20 cellular contexts compared by ENCODE assay signal in the genomic region with DNA sequence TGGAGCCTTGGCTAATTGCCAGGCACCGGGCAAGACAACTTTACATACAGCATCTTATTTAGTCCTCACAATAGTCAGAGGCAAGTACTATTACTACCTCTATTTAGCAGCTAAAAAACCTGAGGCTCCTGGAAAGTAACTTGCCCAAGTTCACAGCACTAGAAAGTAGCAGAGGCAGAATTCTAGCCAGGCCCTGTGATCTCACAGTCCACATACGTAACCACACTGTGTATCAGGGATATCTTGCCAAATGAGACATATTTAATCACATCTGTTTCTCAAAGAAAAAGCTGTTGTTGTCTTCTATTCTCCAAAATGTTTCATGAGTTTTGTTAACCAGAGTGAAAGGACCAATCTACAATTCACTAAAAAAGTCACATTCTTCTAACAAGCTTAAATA.
"Had no signal": no experiment of that assay in that cellular context is flagged by ENCODE, and none has a peak within 500 bp of the region (broad histone marks: within the 10 kb centered on the region; RNA-seq: fewer than 3 reads in every experiment).

No MANE protein-coding gene starts in this region.

- H3K4me1 Mint-ChIP-seq: activated naive CD4-positive, alpha-beta T cell treated with anti-CD3 and anti-CD28 coated beads, Interleukin-2, amount 50 U/mL, for 24 hours; stimulated activated effector memory CD8-positive, alpha-beta T cell treated with anti-CD3 and anti-CD28 coated beads, Interleukin-12 subunit alpha, Interleukin-12 subunit beta, amount 100 ng/mL, for 72 hours had no signal

- FAIRE-seq: bronchial epithelial cell, endothelial cell of umbilical vein had no signal

- DNase-seq: activated CD8-positive, alpha-beta memory T cell treated with anti-CD3 and anti-CD28 coated beads for 24 hours; activated gamma-delta T cell; dermis blood vessel endothelial cell; effector memory CD4-positive, alpha-beta T cell; hypothalamus; stimulated activated CD4-positive, alpha-beta T cell treated with anti-CD3 and anti-CD28 coated beads, Interleukin-4, amount 100 ng/mL, for 24 hours; T-helper 1 cell; T-helper 9 cell; upper lobe of right lung had no signal

- ATAC-seq: activated CD4-positive, CD25-positive, alpha-beta regulatory T cell treated with anti-CD3 and anti-CD28 coated beads, Interleukin-2, amount 50 U/mL, for 24 hours; stimulated activated effector memory CD8-positive, alpha-beta T cell treated with anti-CD3 and anti-CD28 coated beads, Interleukin-12 subunit alpha, Interleukin-12 subunit beta, amount 100 ng/mL, for 72 hours; upper lobe of right lung had no signal

- H3K27me3 ChIP-seq: adrenal gland, esophagus muscularis mucosa, foreskin keratinocyte, upper lobe of right lung had no signal

- H3K4me3 Mint-ChIP-seq: activated naive CD4-positive, alpha-beta T cell treated with anti-CD3 and anti-CD28 coated beads, Interleukin-2, amount 50 U/mL, for 24 hours; neural crest cell; stimulated activated effector memory CD8-positive, alpha-beta T cell treated with anti-CD3 and anti-CD28 coated beads, Interleukin-12 subunit alpha, Interleukin-12 subunit beta, amount 100 ng/mL, for 72 hours had no signal

- H3K27me3 Mint-ChIP-seq: activated naive CD4-positive, alpha-beta T cell treated with anti-CD3 and anti-CD28 coated beads, Interleukin-2, amount 50 U/mL, for 24 hours; progenitor cell of endocrine pancreas had no signal

- H3K27ac ChIP-seq: adrenal gland, esophagus muscularis mucosa, foreskin keratinocyte, thoracic aorta, upper lobe of right lung had no signal

- H3K9me3 ChIP-seq: adrenal gland, thoracic aorta, upper lobe of right lung had no signal

- H3K36me3 Mint-ChIP-seq: activated naive CD4-positive, alpha-beta T cell treated with anti-CD3 and anti-CD28 coated beads, Interleukin-2, amount 50 U/mL, for 24 hours; stimulated activated effector memory CD8-positive, alpha-beta T cell treated with anti-CD3 and anti-CD28 coated beads, Interleukin-12 subunit alpha, Interleukin-12 subunit beta, amount 100 ng/mL, for 72 hours had no signal

- H3K9me3 Mint-ChIP-seq: activated naive CD4-positive, alpha-beta T cell treated with anti-CD3 and anti-CD28 coated beads, Interleukin-2, amount 50 U/mL, for 24 hours had no signal

- H3K4me3 ChIP-seq: adrenal gland, esophagus muscularis mucosa, thoracic aorta, upper lobe of right lung had no signal

- H3K27ac Mint-ChIP-seq: activated naive CD4-positive, alpha-beta T cell treated with anti-CD3 and anti-CD28 coated beads, Interleukin-2, amount 50 U/mL, for 24 hours; progenitor cell of endocrine pancreas; stimulated activated effector memory CD8-positive, alpha-beta T cell treated with anti-CD3 and anti-CD28 coated beads, Interleukin-12 subunit alpha, Interleukin-12 subunit beta, amount 100 ng/mL, for 72 hours had no signal

- H3K4me1 ChIP-seq: foreskin keratinocyte, upper lobe of right lung had no signal

- H3K36me3 ChIP-seq: adrenal gland, esophagus muscularis mucosa, thoracic aorta, upper lobe of right lung had no signal
